Comparison of ENCODE assay signal across 9 cellular contexts in the genomic region with DNA sequence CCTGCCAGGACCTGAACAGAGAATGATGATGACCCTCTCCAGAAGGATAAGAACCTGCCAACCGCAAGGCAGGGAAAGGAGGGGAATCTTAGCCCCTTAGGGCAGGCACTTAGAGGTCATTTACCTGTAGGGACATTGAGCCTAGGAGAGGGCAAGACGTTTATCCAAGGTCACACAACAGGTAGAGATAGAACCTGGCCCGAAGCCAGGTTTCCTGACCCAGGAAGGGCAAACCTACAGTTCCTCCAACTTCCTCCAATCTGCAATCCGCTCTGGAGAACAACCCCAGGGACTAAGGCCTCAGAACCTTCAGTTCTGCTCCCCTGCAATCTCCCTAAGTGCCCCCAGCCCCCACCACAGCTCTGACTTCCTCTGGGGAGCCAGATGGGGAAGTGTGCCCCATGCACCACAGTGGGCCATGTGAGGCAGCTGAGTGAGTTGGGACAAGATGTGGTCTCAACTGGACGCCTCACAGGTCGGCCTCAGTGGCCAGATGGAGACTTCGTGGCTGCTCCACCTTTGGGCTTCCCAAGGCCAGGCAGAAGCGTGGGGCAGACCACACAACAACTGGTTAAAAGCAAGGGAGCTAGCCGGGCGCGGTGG. TPM values are rescaled to one million over a fixed set of nuclear protein-coding genes. Genes with fewer than 3 reads are reported as not detected.
A peak's percentile ranks its signal among the peaks of the same experiment; 100 is the strongest.
DNase-seq lines count a peak whose midpoint lies in the region; ATAC-seq, FAIRE-seq and TF ChIP-seq lines count a peak whose summit lies in the region.
"Had no signal": no experiment of that assay in that cellular context is flagged by ENCODE, and none has a peak within 500 bp of the region (broad histone marks: within the 10 kb centered on the region; RNA-seq: fewer than 3 reads in every experiment).

No MANE protein-coding gene starts in this region.

- TF ChIP-seq POLR2A in gastroesophageal sphincter (IDR thresholded peaks at IDR 0.05): no peak

- no peaks in the 10 kb centered on the region for H3K36me3 Mint-ChIP-seq in CD4-positive, CD25-positive, alpha-beta regulatory T cell

- H3K27ac ChIP-seq in CD4-positive, CD25-positive, alpha-beta regulatory T cell (ENCODE audit: insufficient read depth, low read length, poor library complexity, severe bottlenecking): no peak overlapping the region
- H3K27ac ChIP-seq in cingulate gyrus (ENCODE audit: low read depth, low read length) (peak overlapping the region; percentile 67), pancreas (peak overlapping the region in 1 of 4 donors; percentile 98), gastroesophageal sphincter (peak overlapping the region in 2 of 4 donors; percentile 94 to 96)

- peaks cover 38% of the 10 kb centered on the region for H3K4me1 ChIP-seq in CD4-positive, CD25-positive, alpha-beta regulatory T cell (ENCODE audit: control insufficient read depth, insufficient read depth, low read length, poor library complexity, severe bottlenecking)
- H3K4me1 ChIP-seq in pancreas (peaks cover 3 to 23% (median 7%) of the 10 kb centered on the region in 3 donors), gastroesophageal sphincter (peaks cover 0 to 35% (median 19%) of the 10 kb centered on the region in 3 donors)

- H3K36me3 ChIP-seq in CD4-positive, CD25-positive, alpha-beta regulatory T cell (ENCODE audit: control insufficient read depth, insufficient read depth, low read length): no peaks in the 10 kb centered on the region
- no peaks in the 10 kb centered on the region for H3K36me3 ChIP-seq in pancreas
- H3K36me3 ChIP-seq in gastroesophageal sphincter: no peaks in the 10 kb centered on the region

- DNase-seq in CD4-positive, CD25-positive, alpha-beta regulatory T cell: no peak
- DNase-seq in NAMALWA (ENCODE audit: low spot score) (peak; percentile 27), pancreas (peak in 4 of 6 donors; percentile 32 to 58 (median 52)), SW480 (ENCODE audit: low spot score) (no peak), NCI-H2107 (lab: John Stamatoyannopoulos, UW) (no peak)
- DNase-seq in stimulated activated naive CD4-positive, alpha-beta T cell (lab: John Stamatoyannopoulos, UW): no peak
- DNase-seq: DMS79 had no signal

- no peaks in the 10 kb centered on the region for H3K27me3 ChIP-seq in CD4-positive, CD25-positive, alpha-beta regulatory T cell (ENCODE audit: control insufficient read depth, insufficient read depth, low read length)
- no peaks in the 10 kb centered on the region for H3K27me3 ChIP-seq in pancreas
- no peaks in the 10 kb centered on the region for H3K27me3 ChIP-seq in gastroesophageal sphincter

- H3K27me3 Mint-ChIP-seq in CD4-positive, CD25-positive, alpha-beta regulatory T cell: peaks cover 8% of the 10 kb centered on the region

- peaks cover 13 to 43% (median 33%) of the 10 kb centered on the region in 4 donors for H3K4me1 Mint-ChIP-seq in CD4-positive, CD25-positive, alpha-beta regulatory T cell

- H3K4me3 Mint-ChIP-seq in CD4-positive, CD25-positive, alpha-beta regulatory T cell: peak overlapping the region in 3 of 4 donors; percentile 72 to 98 (median 98)

- no peak for FAIRE-seq in pancreas (lab: Jason Lieb, UNC)

- intact Hi-C loops in pancreas (cut with DNase I): no loop called here

- peaks cover 0 to 1% (median 0%) of the 10 kb centered on the region in 7 donors for H3K9me3 Mint-ChIP-seq in CD4-positive, CD25-positive, alpha-beta regulatory T cell

- H3K9me3 ChIP-seq in CD4-positive, CD25-positive, alpha-beta regulatory T cell (ENCODE audit: control insufficient read depth in 2 of 2, low read length in 2 of 2): no peaks in the 10 kb centered on the region
- H3K9me3 ChIP-seq in pancreas: no peaks in the 10 kb centered on the region
- no peaks in the 10 kb centered on the region for H3K9me3 ChIP-seq in gastroesophageal sphincter

- no peak for TF ChIP-seq CTCF in pancreas (IDR thresholded peaks at IDR 0.05)
- TF ChIP-seq CTCF in gastroesophageal sphincter (IDR thresholded peaks at IDR 0.05): no peak

- 82 to 89% methylated on average over 11 of the region's 11 CpGs for WGBS in pancreas, 2 donors
- WGBS in gastroesophageal sphincter (ENCODE audit: low coverage in 1 of 2), 2 donors: 70 to 93% methylated on average over 3 to 4 of the region's 11 CpGs

- H3K4me3 ChIP-seq in CD4-positive, CD25-positive, alpha-beta regulatory T cell (ENCODE audit: low read depth, low read length): no peak overlapping the region
- H3K4me3 ChIP-seq in pancreas: no peak overlapping the region
- no peak overlapping the region for H3K4me3 ChIP-seq in gastroesophageal sphincter

- no peak for ATAC-seq in CD4-positive, CD25-positive, alpha-beta regulatory T cell (ENCODE audit: low read depth in 2 of 2)
- ATAC-seq in pancreas: no peak
- no peak for ATAC-seq in gastroesophageal sphincter

- no peak overlapping the region for H3K27ac Mint-ChIP-seq in CD4-positive, CD25-positive, alpha-beta regulatory T cell

- TF ChIP-seq EP300 in gastroesophageal sphincter (IDR thresholded peaks at IDR 0.05): no peak

RNA-seq across cellular contexts. Expression of a gene that starts 1.4 kb away (rescaled TPM):
- total RNA-seq in CD4-positive, CD25-positive, alpha-beta regulatory T cell: 186 TPM
- polyA plus RNA-seq in CD4-positive, CD25-positive, alpha-beta regulatory T cell: 100 to 1,000 TPM; 523 to 560 (median 532) TPM
- 100 to 1,000 TPM; 301 to 781 (median 358) TPM for total RNA-seq in pancreas
- polyA plus RNA-seq in pancreas: 100 to 1,000 TPM; 225 to 473 TPM
- total RNA-seq in gastroesophageal sphincter: 100 to 1,000 TPM; 604 to 881 (median 718) TPM

Comparison
In these comparisons a context has a peak if more than half of its experiments do, and no peak if none do; other contexts are left out.
1. DNase-seq: peak in NAMALWA (single experiment) and pancreas (4 of 6); none in CD4-positive, CD25-positive, alpha-beta regulatory T cell (0 of 3), stimulated activated naive CD4-positive, alpha-beta T cell (0 of 6), SW480 (single experiment) and NCI-H2107 (single experiment).